8 cellular contexts compared by ENCODE assay signal in genomic region chr7:10940748-10941358, GRCh38. TPM values are rescaled to one million over a fixed set of nuclear protein-coding genes. Genes with fewer than 3 reads are reported as not detected.
DNase-seq lines count a peak whose midpoint lies in the region; ATAC-seq and TF ChIP-seq lines count a peak whose summit lies in the region.

No MANE protein-coding gene starts in this region.

- no peaks in the 10 kb centered on the region for H3K27me3 ChIP-seq in naive thymus-derived CD4-positive, alpha-beta T cell (ENCODE audit: control insufficient read depth in 2 of 2, insufficient read depth in 2 of 2, low read length in 2 of 2)

- intact Hi-C loops in naive thymus-derived CD4-positive, alpha-beta T cell (cut with micrococcal nuclease), result loop anchor here (1.0 to 10.0 kb wide), 6 partner anchors 32 to 1745 kb away; partner anchors contain the start of genes PHF14 (in 2 of the 2), ARL4A (in 1 of the 2) and TMEM106B (in 1 of the 2)

- DNase-seq in activated naive CD4-positive, alpha-beta T cell treated with Interleukin-2 at 50 U/mL for 16 hours, result peak; percentile 3
- no peak for DNase-seq in activated naive CD4-positive, alpha-beta T cell (lab: John Stamatoyannopoulos, UW)
- peak; percentile 61 for DNase-seq in NCI-H510A (lab: John Stamatoyannopoulos, UW)
- DNase-seq in choroid plexus epithelial cell (ENCODE audit: low read depth), result no peak
- peak in 4 of 9 donors; percentile 25 to 38 (median 32) for DNase-seq in naive thymus-derived CD4-positive, alpha-beta T cell
- DNase-seq in AG08395 (ENCODE audit: low spot score), result no peak
- DNase-seq in natural killer cell treated with Interleukin-12 subunit alpha and Interleukin-12 subunit beta and Interleukin-15 and Interleukin-18, amount 100 ng/mL, for 72 hours (ENCODE audit: low spot score), result no peak

- peaks cover 6 to 14% (median 8%) of the 10 kb centered on the region in 5 donors for H3K36me3 Mint-ChIP-seq in naive thymus-derived CD4-positive, alpha-beta T cell
- peaks cover 7% of the 10 kb centered on the region for H3K36me3 Mint-ChIP-seq in natural killer cell treated with Interleukin-12 subunit alpha and Interleukin-12 subunit beta and Interleukin-15 and Interleukin-18, amount 100 ng/mL, for 72 hours

- peaks cover 0 to 16% (median 4%) of the 10 kb centered on the region in 3 experiments for H3K36me3 ChIP-seq in naive thymus-derived CD4-positive, alpha-beta T cell (ENCODE audit: control insufficient read depth in 2 of 3, insufficient read depth in 3 of 3, low read length in 3 of 3)

- peak overlapping the region; percentile 91 for H3K27ac ChIP-seq in naive thymus-derived CD4-positive, alpha-beta T cell (ENCODE audit: low read depth, low read length)

- H3K4me1 ChIP-seq in naive thymus-derived CD4-positive, alpha-beta T cell (ENCODE audit: control insufficient read depth in 2 of 2, insufficient read depth in 2 of 2, low read length in 2 of 2), result peaks cover 0 to 7% of the 10 kb centered on the region in 2 donors

- TF ChIP-seq CTCF in choroid plexus epithelial cell (conservative IDR thresholded peaks at IDR 0.05; ENCODE audit: low read depth, low read length), result no peak

- H3K4me3 ChIP-seq in choroid plexus epithelial cell (ENCODE audit: low read depth, low read length), result peak overlapping the region; percentile 69
- H3K4me3 ChIP-seq in naive thymus-derived CD4-positive, alpha-beta T cell (ENCODE audit: low read length), result peak overlapping the region; percentile 83

- no peak overlapping the region for H3K4me3 Mint-ChIP-seq in naive thymus-derived CD4-positive, alpha-beta T cell
- no peak overlapping the region for H3K4me3 Mint-ChIP-seq in natural killer cell treated with Interleukin-12 subunit alpha and Interleukin-12 subunit beta and Interleukin-15 and Interleukin-18, amount 100 ng/mL, for 72 hours

- no peaks in the 10 kb centered on the region for H3K27me3 Mint-ChIP-seq in naive thymus-derived CD4-positive, alpha-beta T cell
- peaks cover 0 to 3% of the 10 kb centered on the region in 2 donors for H3K27me3 Mint-ChIP-seq in natural killer cell treated with Interleukin-12 subunit alpha and Interleukin-12 subunit beta and Interleukin-15 and Interleukin-18, amount 100 ng/mL, for 72 hours

- no peak overlapping the region for H3K27ac Mint-ChIP-seq in naive thymus-derived CD4-positive, alpha-beta T cell
- H3K27ac Mint-ChIP-seq in natural killer cell treated with Interleukin-12 subunit alpha and Interleukin-12 subunit beta and Interleukin-15 and Interleukin-18, amount 100 ng/mL, for 72 hours, result no peak overlapping the region

- CTCF ChIA-PET in naive thymus-derived CD4-positive, alpha-beta T cell (lab: Charles Lee), result interaction anchor here (0.6 to 1.0 kb wide), 2 partner anchors 33 to 98 kb away, joined by 3 to 4 read pairs; partner anchors contain the start of gene PHF14

- ATAC-seq in naive thymus-derived CD4-positive, alpha-beta T cell, result no peak
- no peak for ATAC-seq in GM21515 (IDR thresholded peaks at IDR 0.05; ENCODE audit: unreplicated experiment)
- no peak for ATAC-seq in natural killer cell treated with Interleukin-12 subunit alpha and Interleukin-12 subunit beta and Interleukin-15 and Interleukin-18, amount 100 ng/mL, for 72 hours

- H3K9me3 ChIP-seq in naive thymus-derived CD4-positive, alpha-beta T cell (ENCODE audit: control insufficient read depth in 2 of 3, low read length in 3 of 3), result no peaks in the 10 kb centered on the region

- POLR2A ChIA-PET in naive thymus-derived CD4-positive, alpha-beta T cell (lab: Charles Lee), result interaction anchor here (0.6 to 3.7 kb wide), 18 partner anchors 9 to 1297 kb away, joined by 3 to 79 read pairs (median 6); partner anchors contain the start of genes PHF14 and TMEM106B

- H3K4me1 Mint-ChIP-seq in naive thymus-derived CD4-positive, alpha-beta T cell, result peaks cover 8 to 44% (median 25%) of the 10 kb centered on the region in 7 donors
- peaks cover 6 to 12% of the 10 kb centered on the region in 2 donors for H3K4me1 Mint-ChIP-seq in natural killer cell treated with Interleukin-12 subunit alpha and Interleukin-12 subunit beta and Interleukin-15 and Interleukin-18, amount 100 ng/mL, for 72 hours (ENCODE audit: low read depth in 2 of 2)

- no peaks in the 10 kb centered on the region for H3K9me3 Mint-ChIP-seq in naive thymus-derived CD4-positive, alpha-beta T cell
- no peaks in the 10 kb centered on the region for H3K9me3 Mint-ChIP-seq in natural killer cell treated with Interleukin-12 subunit alpha and Interleukin-12 subunit beta and Interleukin-15 and Interleukin-18, amount 100 ng/mL, for 72 hours

RNA-seq across cellular contexts. Expression of gene PHF14, which starts 32.8 kb away (rescaled TPM):
- 10 to 100 TPM; 29.8 to 41.3 (median 36.7) TPM for total RNA-seq in naive thymus-derived CD4-positive, alpha-beta T cell
- polyA plus RNA-seq in naive thymus-derived CD4-positive, alpha-beta T cell, result 10 to 100 TPM in 1 of 2 donors, 1 to 10 TPM in 1; 9.6 to 11.7 TPM
- 10 to 100 TPM; 22.0 to 52.3 TPM for total RNA-seq in natural killer cell treated with Interleukin-12 subunit alpha and Interleukin-12 subunit beta and Interleukin-15 and Interleukin-18, amount 100 ng/mL, for 72 hours

Comparison
In these comparisons a context has a peak if more than half of its experiments do, and no peak if none do; other contexts are left out.
1. DNase-seq: peak in activated naive CD4-positive, alpha-beta T cell treated with Interleukin-2 at 50 U/mL for 16 hours (single experiment) and NCI-H510A (single experiment); none in activated naive CD4-positive, alpha-beta T cell (0 of 4), choroid plexus epithelial cell (single experiment), AG08395 (single experiment) and natural killer cell treated with Interleukin-12 subunit alpha and Interleukin-12 subunit beta and Interleukin-15 and Interleukin-18, amount 100 ng/mL, for 72 hours (single experiment).